ENCODE assay signal across 19 cellular contexts in the genomic region with DNA sequence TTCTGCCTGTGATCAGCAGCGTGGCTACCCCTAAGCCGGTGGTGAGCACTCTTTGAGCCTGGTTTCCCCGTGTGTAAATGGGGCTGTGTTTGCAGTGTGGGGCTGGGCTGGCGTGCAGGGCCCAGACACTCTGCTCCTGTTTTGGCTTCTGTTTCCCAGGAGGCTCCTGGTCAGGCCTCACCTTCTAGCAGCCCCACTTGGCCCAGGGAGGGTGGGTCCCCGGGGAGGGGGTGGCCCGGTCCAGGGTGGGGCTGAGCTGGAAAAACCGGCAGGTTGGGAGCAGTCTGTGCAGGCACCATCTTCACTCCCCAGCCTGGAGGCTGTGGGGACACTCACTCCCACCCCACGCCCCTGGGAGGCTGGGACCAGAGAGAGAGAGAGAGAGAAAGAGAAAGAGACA. TPM values are rescaled to one million over a fixed set of nuclear protein-coding genes. Genes with fewer than 3 reads are reported as not detected.
DNase-seq lines count a peak whose midpoint lies in the region; ATAC-seq lines count a peak whose summit lies in the region.
"Had no signal": no experiment of that assay in that cellular context is flagged by ENCODE, and none has a peak within 500 bp of the region (broad histone marks: within the 10 kb centered on the region; RNA-seq: fewer than 3 reads in every experiment).

No MANE protein-coding gene starts in this region.

- intact Hi-C loops in left colon (cut with DNase I, micrococcal nuclease) = no loop called here

- H3K4me3 ChIP-seq in H7 (ENCODE audit: insufficient read depth, low read depth, low read length) (no peak overlapping the region), skin epidermis (no peak overlapping the region)

- no peaks in the 10 kb centered on the region for H3K27me3 ChIP-seq in H7 (ENCODE audit: control insufficient read depth, insufficient read depth, low read length)

- H3K27me3 Mint-ChIP-seq in central memory CD8-positive, alpha-beta T cell = peaks cover 44% of the 10 kb centered on the region

- no peak overlapping the region for H3K4me3 Mint-ChIP-seq in central memory CD8-positive, alpha-beta T cell
- H3K4me3 Mint-ChIP-seq: activated CD4-positive, alpha-beta memory T cell treated with anti-CD3 and anti-CD28 coated beads for 36 hours; HFFc6 had no signal

- H3K27ac Mint-ChIP-seq in central memory CD8-positive, alpha-beta T cell (ENCODE audit: low read depth) = peak overlapping the region; percentile 77
- H3K27ac Mint-ChIP-seq: activated CD4-positive, alpha-beta memory T cell treated with anti-CD3 and anti-CD28 coated beads for 36 hours; HFFc6 had no signal

- no peaks in the 10 kb centered on the region for H3K9me3 Mint-ChIP-seq in central memory CD8-positive, alpha-beta T cell
- H3K9me3 Mint-ChIP-seq: activated CD4-positive, alpha-beta memory T cell treated with anti-CD3 and anti-CD28 coated beads for 36 hours; HFFc6 had no signal

- H3K4me1 Mint-ChIP-seq in central memory CD8-positive, alpha-beta T cell = no peaks in the 10 kb centered on the region

- no peaks in the 10 kb centered on the region for H3K36me3 Mint-ChIP-seq in central memory CD8-positive, alpha-beta T cell (ENCODE audit: insufficient read depth)
- H3K36me3 Mint-ChIP-seq: activated CD4-positive, alpha-beta memory T cell treated with anti-CD3 and anti-CD28 coated beads for 36 hours had no signal

- H3K27ac ChIP-seq in skin epidermis = peak overlapping the region in 17 of 21 experiments; percentile 16 to 86 (median 74)

- DNase-seq in H7 (peak; percentile 63), left colon (no peak), putamen (ENCODE audit: low spot score) (no peak), AG08395 (ENCODE audit: low spot score) (no peak), SKM-1 treated with dmso at 0.1 percent for 144 hours (lab: John Stamatoyannopoulos, UW; ENCODE audit: unreplicated experiment) (no peak)
- no peak for DNase-seq in central memory CD8-positive, alpha-beta T cell (ENCODE audit: low spot score in 2 of 2)
- DNase-seq: activated CD4-positive, alpha-beta memory T cell treated with anti-CD3 and anti-CD28 coated beads for 36 hours; activated effector memory CD4-positive, alpha-beta T cell treated with anti-CD3 and anti-CD28 coated beads, Interleukin-2, amount 50 U/mL, for 16 hours; C1 segment of cervical spinal cord; effector CD4-positive, alpha-beta T cell; KBM-7; mammary epithelial cell; MM.1S; SIG-M5; stimulated activated CD4-positive, alpha-beta T cell treated with anti-CD3 and anti-CD28 coated beads, Interleukin-2, amount 100 ng/mL, for 24 hours had no signal

- ATAC-seq in central memory CD8-positive, alpha-beta T cell (replicated peaks; ENCODE audit: extremely low read depth, poor library complexity, severe bottlenecking) = no peak
- ATAC-seq in left colon (peak; percentile 76), GM21390 (IDR thresholded peaks at IDR 0.05; ENCODE audit: unreplicated experiment) (no peak)
- ATAC-seq: Panc1 had no signal

- H3K36me3 ChIP-seq in H7 (replicated peaks; ENCODE audit: control insufficient read depth, insufficient read depth, low read length) = no peaks in the 10 kb centered on the region

RNA-seq across cellular contexts. Expression of a gene that starts 25.3 kb away (rescaled TPM):
- 23.5 and 23.6 TPM in 2 replicates for total RNA-seq in H7 (2014; rRNA removed; shearing (Covaris generic))
- 10 to 100 TPM; 30.2 to 42.7 TPM for total RNA-seq in left colon
